In genomic region chr1:154971341-154971998, GRCh38 we compare ENCODE assay signal across 8 cellular contexts. TPM values are rescaled to one million over a fixed set of nuclear protein-coding genes. Genes with fewer than 3 reads are reported as not detected.
DNase-seq lines count a peak whose midpoint lies in the region; ATAC-seq and TF ChIP-seq lines count a peak whose summit lies in the region.

No MANE protein-coding gene starts in this region.

- TF ChIP-seq CTCF in AG04450 (IDR thresholded peaks at IDR 0.05; ENCODE audit: low read depth, low read length) (no peak), Loucy (conservative IDR thresholded peaks at IDR 0.05; ENCODE audit: low read length) (no peak)

- peak overlapping the region; percentile 52 for H3K9ac ChIP-seq in Loucy (ENCODE audit: low read depth, low read length, poor library complexity, severe bottlenecking)

- H3F3A ChIP-seq in Loucy (ENCODE audit: low read depth) = peaks cover 3% of the 10 kb centered on the region; the same call in 1 of the 2 replicates

- CTCF ChIA-PET in AG04450 (lab: Charles Lee) = interaction anchor here (1.0 to 4.4 kb wide), 6 partner anchors 16 to 412 kb away, joined by 3 to 19 read pairs (median 7); partner anchors contain the start of genes ADAM15, KRTCAP2 and PBXIP1

- peak overlapping the region; percentile 61 for H3K4me3 ChIP-seq in AG04450 (ENCODE audit: low read depth, low read length)
- H3K4me3 ChIP-seq in Loucy (ENCODE audit: low read length, poor library complexity, severe bottlenecking) = peak overlapping the region; percentile 63
- peak overlapping the region; percentile 48 to 65 for H3K4me3 ChIP-seq in muscle layer of duodenum (ENCODE audit: low read depth in 1 of 2, low read length in 2 of 2)

- peaks cover 17% of the 10 kb centered on the region; the same call in 1 of the 2 replicates for H3K36me3 ChIP-seq in Loucy (ENCODE audit: insufficient read depth, low read length)
- H3K36me3 ChIP-seq in muscle layer of duodenum (ENCODE audit: control insufficient read depth in 1 of 2, insufficient read depth in 2 of 2, low read length in 2 of 2) = peaks cover 20 to 32% of the 10 kb centered on the region in 2 donors

- H3K9me3 ChIP-seq in AG04450 (ENCODE audit: control insufficient read depth, insufficient read depth, low read length) (peaks cover 3% of the 10 kb centered on the region; the same call in 1 of the 2 replicates), Loucy (ENCODE audit: insufficient read depth, low read depth, low read length) (no peaks in the 10 kb centered on the region), muscle layer of duodenum (ENCODE audit: control insufficient read depth in 1 of 2, low read length in 2 of 2) (no peaks in the 10 kb centered on the region)

- POLR2A ChIA-PET in AG04450 (lab: Yijun Ruan, JAX) = interaction anchor here (0.9 to 5.0 kb wide), 9 partner anchors 10 to 80 kb away, joined by 4 to 59 read pairs (median 10); partner anchors contain the start of genes ADAM15, FLAD1, LENEP and PBXIP1

- peaks cover 67% of the 10 kb centered on the region for H3K79me2 ChIP-seq in Loucy (ENCODE audit: insufficient read depth, low read length)

- DNase-seq in AG04450 (ENCODE audit: low read depth, low spot score) (no peak), caudate nucleus (lab: John Stamatoyannopoulos, UW) (peak in 1 of 61 donors; percentile 23)
- no peak for DNase-seq in activated CD4-positive, CD25-positive, alpha-beta regulatory T cell (lab: John Stamatoyannopoulos, UW)
- DNase-seq in stimulated activated CD4-positive, alpha-beta T cell treated with anti-CD3 and anti-CD28 coated beads, Interleukin-4, amount 100 ng/mL, for 1 hour = no peak

- peaks cover 22% of the 10 kb centered on the region for H4K20me1 ChIP-seq in Loucy (ENCODE audit: insufficient read depth, low read length, poor library complexity, severe bottlenecking)

- H3K27ac ChIP-seq in AG04450 (ENCODE audit: low read depth, low read length) (peak overlapping the region; percentile 90), caudate nucleus (ENCODE audit: low read depth, low read length) (peak overlapping the region; percentile 85), muscle layer of duodenum (ENCODE audit: low read length) (peak overlapping the region; percentile 78)

- peaks cover 40% of the 10 kb centered on the region for H3K4me1 ChIP-seq in Loucy (ENCODE audit: insufficient read depth, low read length, poor library complexity, severe bottlenecking)
- H3K4me1 ChIP-seq in muscle layer of duodenum (ENCODE audit: control insufficient read depth in 1 of 2, insufficient read depth in 2 of 2, low read length in 2 of 2) = peaks cover 23 to 46% of the 10 kb centered on the region in 2 donors

- ATAC-seq in GM21526 (IDR thresholded peaks at IDR 0.05; ENCODE audit: low FRiP score, unreplicated experiment) (no peak), GM21529 (IDR thresholded peaks at IDR 0.05; ENCODE audit: unreplicated experiment) (no peak)

- peak overlapping the region; percentile 70 for H3K4me2 ChIP-seq in Loucy (ENCODE audit: low read depth, low read length, poor library complexity, severe bottlenecking)

- no peaks in the 10 kb centered on the region for H3K9me2 ChIP-seq in Loucy (replicated peaks; ENCODE audit: low read depth, low read length)

- H2AFZ ChIP-seq in Loucy (ENCODE audit: low read length) = no peak overlapping the region

- H3K27me3 ChIP-seq in AG04450 (ENCODE audit: control insufficient read depth, insufficient read depth, low read length) (no peaks in the 10 kb centered on the region), Loucy (ENCODE audit: insufficient read depth, low read length, poor library complexity, severe bottlenecking) (no peaks in the 10 kb centered on the region), muscle layer of duodenum (ENCODE audit: low read depth, low read length) (no peaks in the 10 kb centered on the region)

RNA-seq across cellular contexts. Expression of gene SHC1, which starts 0.9 kb away (rescaled TPM):
- 371 and 409 TPM in 2 replicates for polyA plus RNA-seq in AG04450 (2011; rRNA removed)
- polyA minus RNA-seq in AG04450 (2011; rRNA and poly(A)+ RNA removed) = 335 and 453 TPM in 2 replicates

RNA-seq across cellular contexts. Expression of gene CKS1B, which starts 3.0 kb away (rescaled TPM):
- 66.4 and 81.3 TPM in 2 replicates for polyA plus RNA-seq in AG04450 (2011; rRNA removed)
- polyA minus RNA-seq in AG04450 (2011; rRNA and poly(A)+ RNA removed) = 32.1 and 34.2 TPM in 2 replicates

RNA-seq across cellular contexts. Expression of gene PYGO2, which starts 9.9 kb away (rescaled TPM):
- 18.1 and 19.3 TPM in 2 replicates for polyA plus RNA-seq in AG04450 (2011; rRNA removed)
- 14.3 and 14.8 TPM in 2 replicates for polyA minus RNA-seq in AG04450 (2011; rRNA and poly(A)+ RNA removed)

RNA-seq across cellular contexts. Expression of gene FLAD1, which starts 11.7 kb away (rescaled TPM):
- polyA plus RNA-seq in AG04450 (2011; rRNA removed) = 21.1 and 30.2 TPM in 2 replicates
- polyA minus RNA-seq in AG04450 (2011; rRNA and poly(A)+ RNA removed) = 35.7 and 52.2 TPM in 2 replicates

RNA-seq across cellular contexts. Expression of gene PBXIP1, which starts 15.6 kb away (rescaled TPM):
- 72.2 and 87.1 TPM in 2 replicates for polyA plus RNA-seq in AG04450 (2011; rRNA removed)
- 36.1 and 49.5 TPM in 2 replicates for polyA minus RNA-seq in AG04450 (2011; rRNA and poly(A)+ RNA removed)
